Comparison of ENCODE assay signal across 8 cellular contexts in genomic region chr20:9617940-9618339, GRCh38.
DNase-seq lines count a peak whose midpoint lies in the region; ATAC-seq lines count a peak whose summit lies in the region.

No MANE protein-coding gene starts in this region.

- DNase-seq in AG08395 (ENCODE audit: low spot score) = peak; percentile 7
- DNase-seq in HPDE6-E6E7 (ENCODE audit: extremely low spot score) = peak; percentile 38
- peak; percentile 89 for DNase-seq in NCI-H748 (lab: John Stamatoyannopoulos, UW; ENCODE audit: unreplicated experiment)
- peak; percentile 85 for DNase-seq in cerebellum (ENCODE audit: low spot score)
- peak; percentile 37 for DNase-seq in occipital lobe (lab: John Stamatoyannopoulos, UW)
- DNase-seq in KG1 (lab: John Stamatoyannopoulos, UW) = no peak
- DNase-seq in globus pallidus (ENCODE audit: low spot score) = no peak

- ATAC-seq in GM21360 (IDR thresholded peaks at IDR 0.05; ENCODE audit: unreplicated experiment) = no peak

Comparison
In these comparisons a context has a peak if more than half of its experiments do, and no peak if none do; other contexts are left out.
1. DNase-seq: peak in AG08395 (single experiment), HPDE6-E6E7 (single experiment), NCI-H748 (single experiment), cerebellum (single experiment) and occipital lobe (single experiment); none in KG1 (single experiment) and globus pallidus (single experiment).